Comparison of ENCODE assay signal across 34 cellular contexts in the genomic region with DNA sequence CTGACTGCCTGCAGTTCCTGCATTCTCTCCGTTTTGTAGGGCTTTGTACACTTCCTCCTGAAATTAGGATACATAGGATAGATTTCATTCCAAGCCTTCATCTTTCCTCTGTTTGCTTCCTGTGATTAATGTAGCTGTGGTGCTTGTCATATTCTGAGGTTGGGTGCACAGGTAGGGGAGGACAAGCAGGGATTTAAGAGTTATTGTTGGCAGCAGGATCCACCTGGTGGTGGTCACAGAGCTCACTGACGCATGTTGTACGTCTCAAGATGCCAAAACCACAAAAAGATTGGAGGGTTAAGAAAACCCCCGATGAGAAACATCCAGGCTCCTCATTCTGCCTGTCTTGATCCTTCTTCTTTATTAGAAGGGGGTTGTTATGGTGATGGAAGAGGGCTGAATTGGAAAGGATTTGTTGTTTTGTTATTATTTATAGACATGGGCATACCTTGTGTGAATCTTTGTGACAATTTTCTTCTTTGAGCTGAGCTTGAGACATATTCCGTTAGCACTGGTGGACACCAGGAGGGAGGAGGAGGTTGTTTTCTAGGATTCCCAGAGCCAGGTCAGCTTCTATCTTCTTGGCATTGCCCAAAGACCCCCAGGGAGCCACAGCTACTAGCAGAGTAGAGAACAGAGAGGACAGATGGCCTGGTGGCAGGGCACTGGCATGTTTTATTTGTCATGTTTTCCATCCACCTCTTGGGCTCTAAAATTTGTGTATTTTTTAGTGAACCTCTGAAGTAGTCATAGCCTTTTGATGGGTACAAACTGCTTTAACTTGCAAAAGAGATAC. TPM values are rescaled to one million over a fixed set of nuclear protein-coding genes. Genes with fewer than 3 reads are reported as not detected.
DNase-seq lines count a peak whose midpoint lies in the region; ATAC-seq and TF ChIP-seq lines count a peak whose summit lies in the region.
"Had no signal": no experiment of that assay in that cellular context is flagged by ENCODE, and none has a peak within 500 bp of the region (broad histone marks: within the 10 kb centered on the region; RNA-seq: fewer than 3 reads in every experiment).

No MANE protein-coding gene starts in this region.

- DNase-seq in MCF 10A (ENCODE audit: unreplicated experiment) (peak; percentile 29), breast epithelium (ENCODE audit: low spot score in 2 of 2) (no peak), RPMI8226 (peak; percentile 23), cerebellum (ENCODE audit: low spot score) (peak; percentile 85), activated T-cell treated with anti-CD3 and anti-CD28 coated beads for 4 hours (no peak), posterior vena cava (ENCODE audit: low spot score) (no peak), DMS153 treated with DMSO at 0.1 percent for 48 hours (lab: John Stamatoyannopoulos, UW; ENCODE audit: unreplicated experiment) (no peak)
- DNase-seq in activated CD8-positive, alpha-beta T cell treated with anti-CD3 and anti-CD28 coated beads for 36 hours: no peak
- DNase-seq: activated CD4-positive, alpha-beta T cell treated with anti-CD3 and anti-CD28 coated beads, Interleukin-2, amount 10 ng/mL, durations not matched to agents 24 days and 14 days; activated effector memory CD4-positive, alpha-beta T cell treated with anti-CD3 and anti-CD28 coated beads, Interleukin-2, amount 50 U/mL, for 16 hours; activated T-cell treated with anti-CD3 and anti-CD28 coated beads, Interleukin-2, amount 50 U/mL, for 24 hours; anterior cingulate cortex; CD4-positive, alpha-beta T cell; cortex of kidney; effector memory CD8-positive, alpha-beta T cell; EL; HCEC 1CT; heart left ventricle; Karpas-422; left ventricle myocardium inferior; NCI-H1048; NCI-H524 treated with DMSO at 0.1 percent for 48 hours; small intestine; stimulated activated naive CD4-positive, alpha-beta T cell; T1000; upper lobe of left lung had no signal

- H3K36me3 ChIP-seq in breast epithelium: no peaks in the 10 kb centered on the region
- H3K36me3 ChIP-seq: cardiac muscle cell, heart left ventricle, left ventricle myocardium inferior, neural progenitor cell, right atrium auricular region, upper lobe of left lung had no signal

- POLR2A ChIA-PET in MCF 10A (lab: Yijun Ruan, JAX): interaction anchor here (0.6 kb wide), 2 partner anchors 116 to 247 kb away, joined by 3 read pairs; no protein-coding TSS in a partner anchor
- POLR2A ChIA-PET in activated CD8-positive, alpha-beta T cell treated with anti-CD3 and anti-CD28 coated beads for 36 hours (lab: Charles Lee): interaction anchor here (0.6 to 0.9 kb wide), 2 partner anchors 81 to 288 kb away, joined by 3 read pairs; no protein-coding TSS in a partner anchor

- BruUV-seq in MCF 10A (replicated peaks; lab: Mats Ljungman, UMichigan): no TSS peak

- H3K27ac Mint-ChIP-seq in MCF 10A (ENCODE audit: low read depth, unreplicated experiment): no peak overlapping the region
- no peak overlapping the region for H3K27ac Mint-ChIP-seq in activated CD8-positive, alpha-beta T cell treated with anti-CD3 and anti-CD28 coated beads for 36 hours
- H3K27ac Mint-ChIP-seq: activated CD4-positive, alpha-beta T cell treated with anti-CD3 and anti-CD28 coated beads, Interleukin-2, amount 10 ng/mL, durations not matched to agents 24 days and 14 days; activated naive CD8-positive, alpha-beta T cell; activated T-cell treated with anti-CD3 and anti-CD28 coated beads, Interleukin-2, amount 50 U/mL, for 24 hours; CD4-positive, alpha-beta T cell; effector memory CD8-positive, alpha-beta T cell; neural progenitor cell had no signal

- H3K36me3 Mint-ChIP-seq in MCF 10A (ENCODE audit: insufficient read depth, unreplicated experiment): no peaks in the 10 kb centered on the region
- no peaks in the 10 kb centered on the region for H3K36me3 Mint-ChIP-seq in activated CD8-positive, alpha-beta T cell treated with anti-CD3 and anti-CD28 coated beads for 36 hours (ENCODE audit: low read depth)
- H3K36me3 Mint-ChIP-seq: activated naive CD8-positive, alpha-beta T cell; neural progenitor cell had no signal

- no peak for TF ChIP-seq POLR2A in breast epithelium (IDR thresholded peaks at IDR 0.05)

- no peak overlapping the region for H3K4me3 ChIP-seq in breast epithelium
- H3K4me3 ChIP-seq: cardiac muscle cell, heart left ventricle, left ventricle myocardium inferior, neural progenitor cell, right atrium auricular region, upper lobe of left lung had no signal

- no peaks in the 10 kb centered on the region for H3K9me3 Mint-ChIP-seq in MCF 10A (ENCODE audit: unreplicated experiment)
- no peaks in the 10 kb centered on the region for H3K9me3 Mint-ChIP-seq in activated CD8-positive, alpha-beta T cell treated with anti-CD3 and anti-CD28 coated beads for 36 hours
- H3K9me3 Mint-ChIP-seq: activated CD4-positive, alpha-beta T cell treated with anti-CD3 and anti-CD28 coated beads, Interleukin-2, amount 10 ng/mL, durations not matched to agents 24 days and 14 days; activated T-cell treated with anti-CD3 and anti-CD28 coated beads, Interleukin-2, amount 50 U/mL, for 24 hours; CD4-positive, alpha-beta T cell; effector memory CD8-positive, alpha-beta T cell; neural progenitor cell had no signal

- H3K4me1 Mint-ChIP-seq in MCF 10A (ENCODE audit: insufficient read depth, unreplicated experiment): no peaks in the 10 kb centered on the region
- peaks cover 2% of the 10 kb centered on the region for H3K4me1 Mint-ChIP-seq in activated CD8-positive, alpha-beta T cell treated with anti-CD3 and anti-CD28 coated beads for 36 hours (ENCODE audit: low read depth)
- H3K4me1 Mint-ChIP-seq: activated CD4-positive, alpha-beta T cell treated with anti-CD3 and anti-CD28 coated beads, Interleukin-2, amount 10 ng/mL, durations not matched to agents 24 days and 14 days had no signal

- H3K27me3 ChIP-seq in breast epithelium: no peaks in the 10 kb centered on the region
- H3K27me3 ChIP-seq: cardiac muscle cell, neural progenitor cell, right atrium auricular region, upper lobe of left lung had no signal

- intact Hi-C loops in MCF 10A (cut with micrococcal nuclease) (no loop called here), breast epithelium (cut with DNase I; ENCODE audit: low total_unique reads) (no loop called here), posterior vena cava (cut with DNase I) (no loop called here)
- intact Hi-C loops in activated CD8-positive, alpha-beta T cell treated with anti-CD3 and anti-CD28 coated beads for 36 hours (cut with micrococcal nuclease): no loop called here

- H3K4me1 ChIP-seq in breast epithelium: no peaks in the 10 kb centered on the region
- H3K4me1 ChIP-seq: heart left ventricle, left ventricle myocardium inferior, neural progenitor cell, parathyroid adenoma, right atrium auricular region, upper lobe of left lung had no signal

- no peak overlapping the region for H3K27ac ChIP-seq in breast epithelium
- H3K27ac ChIP-seq: cardiac muscle cell, heart left ventricle, HL-60, left ventricle myocardium inferior, neural progenitor cell, parathyroid adenoma, right atrium auricular region, upper lobe of left lung had no signal

- H3K27me3 Mint-ChIP-seq in MCF 10A (ENCODE audit: insufficient read depth, unreplicated experiment): peaks cover 78% of the 10 kb centered on the region
- peaks cover 19% of the 10 kb centered on the region for H3K27me3 Mint-ChIP-seq in activated CD8-positive, alpha-beta T cell treated with anti-CD3 and anti-CD28 coated beads for 36 hours

- CTCF ChIA-PET in MCF 10A (lab: Yijun Ruan, JAX): interaction anchor here (0.5 to 0.9 kb wide), 2 partner anchors 163 to 329 kb away, joined by 3 read pairs; no protein-coding TSS in a partner anchor
- CTCF ChIA-PET in activated CD8-positive, alpha-beta T cell treated with anti-CD3 and anti-CD28 coated beads for 36 hours (lab: Charles Lee): interaction anchor here (1.0 to 1.6 kb wide), 2 partner anchors 289 to 292 kb away, joined by 3 to 5 read pairs; no protein-coding TSS in a partner anchor

- ATAC-seq in activated CD8-positive, alpha-beta T cell treated with anti-CD3 and anti-CD28 coated beads for 36 hours: no peak
- ATAC-seq: effector memory CD8-positive, alpha-beta T cell; esophagus mucosa; heart left ventricle; Panc1 had no signal

- no peaks in the 10 kb centered on the region for H3K9me3 ChIP-seq in breast epithelium
- H3K9me3 ChIP-seq: heart left ventricle, left ventricle myocardium inferior, right atrium auricular region, upper lobe of left lung had no signal

- TF ChIP-seq CTCF in MCF 10A (IDR thresholded peaks at IDR 0.05; ENCODE audit: unreplicated experiment): no peak
- TF ChIP-seq CTCF in breast epithelium (IDR thresholded peaks at IDR 0.05): no peak
- no peak for TF ChIP-seq CTCF in activated CD8-positive, alpha-beta T cell treated with anti-CD3 and anti-CD28 coated beads for 36 hours (IDR thresholded peaks at IDR 0.05)

- H3K4me3 Mint-ChIP-seq in MCF 10A (ENCODE audit: unreplicated experiment): no peak overlapping the region
- H3K4me3 Mint-ChIP-seq in activated CD8-positive, alpha-beta T cell treated with anti-CD3 and anti-CD28 coated beads for 36 hours: no peak overlapping the region
- H3K4me3 Mint-ChIP-seq: activated CD4-positive, alpha-beta T cell treated with anti-CD3 and anti-CD28 coated beads, Interleukin-2, amount 10 ng/mL, durations not matched to agents 24 days and 14 days; activated naive CD8-positive, alpha-beta T cell; activated T-cell treated with anti-CD3 and anti-CD28 coated beads, Interleukin-2, amount 50 U/mL, for 24 hours; CD4-positive, alpha-beta T cell; effector memory CD8-positive, alpha-beta T cell; neural progenitor cell had no signal

RNA-seq across cellular contexts. Expression of a gene that starts 57.7 kb away (rescaled TPM):
- 15.6 and 21.2 TPM in 2 replicates for total RNA-seq in MCF 10A (2022)
- 10 to 100 TPM; 10.1 to 19.5 (median 13.1) TPM for total RNA-seq in breast epithelium
- total RNA-seq in cerebellum: 26.6 TPM
- total RNA-seq in posterior vena cava: 10 to 100 TPM; 10.9 to 12.1 TPM
- 10 to 100 TPM; 29.2 to 33.1 TPM for total RNA-seq in activated CD8-positive, alpha-beta T cell treated with anti-CD3 and anti-CD28 coated beads for 36 hours

Comparison
In these comparisons a context has a peak if more than half of its experiments do, and no peak if none do; other contexts are left out.
1. DNase-seq: peak in MCF 10A (single experiment), RPMI8226 (single experiment) and cerebellum (single experiment); none in breast epithelium (0 of 2), activated T-cell treated with anti-CD3 and anti-CD28 coated beads for 4 hours (single experiment), posterior vena cava (single experiment), DMS153 treated with DMSO at 0.1 percent for 48 hours (single experiment) and activated CD8-positive, alpha-beta T cell treated with anti-CD3 and anti-CD28 coated beads for 36 hours (single experiment).